In genomic region chr1:26731233-26731902, GRCh38 we compare ENCODE assay signal across 20 cellular contexts. TPM values are rescaled to one million over a fixed set of nuclear protein-coding genes. Genes with fewer than 3 reads are reported as not detected.
DNase-seq lines count a peak whose midpoint lies in the region; ATAC-seq, FAIRE-seq and TF ChIP-seq lines count a peak whose summit lies in the region.
"Had no signal": no experiment of that assay in that cellular context is flagged by ENCODE, and none has a peak within 500 bp of the region (broad histone marks: within the 10 kb centered on the region; RNA-seq: fewer than 3 reads in every experiment).

No MANE protein-coding gene starts in this region.

- H3K36me3 ChIP-seq in astrocyte (ENCODE audit: insufficient read depth, low read length), result peaks cover 45% of the 10 kb centered on the region
- peaks cover 17 to 65% (median 28%) of the 10 kb centered on the region in 3 experiments for H3K36me3 ChIP-seq in naive thymus-derived CD4-positive, alpha-beta T cell (ENCODE audit: control insufficient read depth in 2 of 3, insufficient read depth in 3 of 3, low read length in 3 of 3)

- intact Hi-C loops in CD14-positive monocyte (cut with micrococcal nuclease), result no loop called here
- intact Hi-C loops in naive thymus-derived CD4-positive, alpha-beta T cell (cut with micrococcal nuclease), result no loop called here

- no peaks in the 10 kb centered on the region for H3K23me2 ChIP-seq in H9 (ENCODE audit: insufficient read length, low read depth, low read length, poor library complexity, severe bottlenecking)

- H4K8ac ChIP-seq in H9 (replicated peaks; ENCODE audit: insufficient read length, low read depth, low read length), result no peak overlapping the region

- no peak overlapping the region for H3K18ac ChIP-seq in H9 (ENCODE audit: insufficient read length, low read depth, low read length)

- no peak for FAIRE-seq in astrocyte (lab: Jason Lieb, UNC)

- H3K27me3 Mint-ChIP-seq in CD14-positive monocyte (ENCODE audit: low read depth in 3 of 3) (no peaks in the 10 kb centered on the region), H9 (ENCODE audit: low read depth) (no peaks in the 10 kb centered on the region), astrocyte (ENCODE audit: low read depth, unreplicated experiment) (no peaks in the 10 kb centered on the region)
- H3K27me3 Mint-ChIP-seq in naive thymus-derived CD4-positive, alpha-beta T cell, result no peaks in the 10 kb centered on the region

- H2AK5ac ChIP-seq in H9 (ENCODE audit: insufficient read length, low read length), result no peak overlapping the region

- H2BK20ac ChIP-seq in H9 (ENCODE audit: low read depth, low read length, poor library complexity, severe bottlenecking), result no peak overlapping the region

- no peaks in the 10 kb centered on the region for H3K27me3 ChIP-seq in H9 (ENCODE audit: insufficient read depth, low read length)
- no peaks in the 10 kb centered on the region for H3K27me3 ChIP-seq in astrocyte (ENCODE audit: insufficient read depth, low read length)
- no peaks in the 10 kb centered on the region for H3K27me3 ChIP-seq in naive thymus-derived CD4-positive, alpha-beta T cell (ENCODE audit: control insufficient read depth in 2 of 2, insufficient read depth in 2 of 2, low read length in 2 of 2)
- H3K27me3 ChIP-seq: body of pancreas, foreskin keratinocyte, MG63, Peyer's patch had no signal

- H3K4me3 ChIP-seq in astrocyte (ENCODE audit: insufficient read depth, low read depth, low read length), result no peak overlapping the region
- H3K4me3 ChIP-seq in naive thymus-derived CD4-positive, alpha-beta T cell (ENCODE audit: low read length), result no peak overlapping the region
- H3K4me3 ChIP-seq: body of pancreas, MG63, Peyer's patch, psoas muscle had no signal

- H3K4ac ChIP-seq in H9 (ENCODE audit: low read depth, low read length), result no peak overlapping the region

- no peak overlapping the region for H3K14ac ChIP-seq in H9 (ENCODE audit: insufficient read depth, low read length)

- H3K4me2 ChIP-seq in H9 (ENCODE audit: insufficient read depth, insufficient read length, low read length) (no peak overlapping the region), astrocyte (ENCODE audit: low read length) (peak overlapping the region; percentile 32)

- H3K4me1 Mint-ChIP-seq in CD14-positive monocyte (peaks cover 44% of the 10 kb centered on the region), H9 (peaks cover 16 to 18% of the 10 kb centered on the region in 2 experiments), astrocyte (ENCODE audit: low read depth, unreplicated experiment) (peaks cover 61% of the 10 kb centered on the region)
- peaks cover 64 to 88% (median 83%) of the 10 kb centered on the region in 7 donors for H3K4me1 Mint-ChIP-seq in naive thymus-derived CD4-positive, alpha-beta T cell

- no peak overlapping the region for H3K4me3 Mint-ChIP-seq in CD14-positive monocyte
- H3K4me3 Mint-ChIP-seq in H9, result no peak overlapping the region
- H3K4me3 Mint-ChIP-seq in astrocyte (ENCODE audit: unreplicated experiment), result peak overlapping the region; percentile 25
- H3K4me3 Mint-ChIP-seq in naive thymus-derived CD4-positive, alpha-beta T cell, result peak overlapping the region in 3 of 10 donors; percentile 17 to 49 (median 28)
- H3K4me3 Mint-ChIP-seq: activated T-cell treated with anti-CD3 and anti-CD28 coated beads, Interleukin-2, amount 50 U/mL, for 4 hours had no signal

- H3K79me2 ChIP-seq in H9 (ENCODE audit: insufficient read depth, low read length), result peaks cover 18% of the 10 kb centered on the region; the same call in 1 of the 2 replicates
- peaks cover 89% of the 10 kb centered on the region for H3K79me2 ChIP-seq in astrocyte (ENCODE audit: insufficient read depth, low read length)

- H2BK5ac ChIP-seq in H9 (ENCODE audit: insufficient read length, low read length), result no peak overlapping the region

- H3K9me3 ChIP-seq in H9 (ENCODE audit: control insufficient read depth, low read depth, low read length) (no peaks in the 10 kb centered on the region), astrocyte (ENCODE audit: insufficient read depth, low read depth, low read length) (no peaks in the 10 kb centered on the region)
- no peaks in the 10 kb centered on the region for H3K9me3 ChIP-seq in naive thymus-derived CD4-positive, alpha-beta T cell (ENCODE audit: control insufficient read depth in 2 of 3, low read length in 3 of 3)
- H3K9me3 ChIP-seq: body of pancreas, MG63, Peyer's patch, psoas muscle had no signal

- no peak for ATAC-seq in naive thymus-derived CD4-positive, alpha-beta T cell
- ATAC-seq in HG03342 (IDR thresholded peaks at IDR 0.05; ENCODE audit: unreplicated experiment) (no peak), omental fat pad (ENCODE audit: low FRiP score) (no peak)
- ATAC-seq: body of pancreas, foreskin keratinocyte, psoas muscle had no signal

- no peak overlapping the region for H3K9ac ChIP-seq in H9 (ENCODE audit: extremely low read depth, insufficient read length, low read length)
- peak overlapping the region; percentile 10 for H3K9ac ChIP-seq in astrocyte (ENCODE audit: low read length)

- H3K27ac Mint-ChIP-seq in CD14-positive monocyte, result peak overlapping the region in 5 of 7 donors; percentile 4 to 88 (median 65)
- peak overlapping the region; percentile 11 to 71 (median 41); a peak in 4 of 7 replicates for H3K27ac Mint-ChIP-seq in H9
- peak overlapping the region; percentile 88 for H3K27ac Mint-ChIP-seq in astrocyte (ENCODE audit: unreplicated experiment)
- H3K27ac Mint-ChIP-seq in naive thymus-derived CD4-positive, alpha-beta T cell, result peak overlapping the region in 8 of 9 donors; percentile 12 to 91 (median 81)

- H3K79me1 ChIP-seq in H9 (ENCODE audit: insufficient read depth, low read depth, low read length, poor library complexity, severe bottlenecking), result no peaks in the 10 kb centered on the region

- H3K9me3 Mint-ChIP-seq in CD14-positive monocyte (no peaks in the 10 kb centered on the region), H9 (no peaks in the 10 kb centered on the region; a peak in 1 of 5 replicates), astrocyte (ENCODE audit: unreplicated experiment) (no peaks in the 10 kb centered on the region)
- peaks cover 0 to 2% (median 0%) of the 10 kb centered on the region in 11 donors for H3K9me3 Mint-ChIP-seq in naive thymus-derived CD4-positive, alpha-beta T cell
- H3K9me3 Mint-ChIP-seq: activated T-cell treated with anti-CD3 and anti-CD28 coated beads, Interleukin-2, amount 50 U/mL, for 4 hours had no signal

- no peak overlapping the region for H3T11ph ChIP-seq in H9 (ENCODE audit: low read length)

- no peak overlapping the region for H2BK120ac ChIP-seq in H9 (ENCODE audit: low read depth, low read length, poor library complexity, severe bottlenecking)

- no peak overlapping the region for H2BK12ac ChIP-seq in H9 (ENCODE audit: insufficient read length, low read depth, low read length)

- H3K56ac ChIP-seq in H9 (ENCODE audit: insufficient read length, low read depth, low read length), result no peak overlapping the region

- H3K4me1 ChIP-seq in H9 (ENCODE audit: insufficient read depth, low read length), result peaks cover 3% of the 10 kb centered on the region; the same call in 1 of the 2 replicates
- peaks cover 33% of the 10 kb centered on the region for H3K4me1 ChIP-seq in astrocyte (ENCODE audit: insufficient read depth, low read length)
- peaks cover 33 to 37% of the 10 kb centered on the region in 2 donors for H3K4me1 ChIP-seq in naive thymus-derived CD4-positive, alpha-beta T cell (ENCODE audit: control insufficient read depth in 2 of 2, insufficient read depth in 2 of 2, low read length in 2 of 2)

- no peak overlapping the region for H3K27ac ChIP-seq in H9 (ENCODE audit: insufficient read length, low read depth, low read length)
- peak overlapping the region; percentile 18 for H3K27ac ChIP-seq in astrocyte (ENCODE audit: low read depth, low read length)
- no peak overlapping the region for H3K27ac ChIP-seq in naive thymus-derived CD4-positive, alpha-beta T cell (ENCODE audit: low read depth, low read length)
- H3K27ac ChIP-seq: body of pancreas, foreskin keratinocyte, Peyer's patch, psoas muscle had no signal

- POLR2A ChIA-PET in naive thymus-derived CD4-positive, alpha-beta T cell (lab: Charles Lee), result interaction anchor here (5.6 kb wide), 1 partner anchor 33 kb away, joined by 31 read pairs; the partner anchor contains the start of gene ARID1A

- TF ChIP-seq CTCF in CD14-positive monocyte (IDR thresholded peaks at IDR 0.05), result no peak
- TF ChIP-seq CTCF in H9 (conservative IDR thresholded peaks at IDR 0.05), result no peak
- no peak for TF ChIP-seq CTCF in astrocyte (IDR thresholded peaks at IDR 0.05; ENCODE audit: insufficient read depth, low read depth, low read length)
- no peak for TF ChIP-seq CTCF in omental fat pad (IDR thresholded peaks at IDR 0.05)

- no peak overlapping the region for H2AFZ ChIP-seq in H9 (ENCODE audit: low read length)
- no peak overlapping the region for H2AFZ ChIP-seq in astrocyte (ENCODE audit: low read depth, low read length)

- H4K20me1 ChIP-seq in H9 (ENCODE audit: control insufficient read depth, insufficient read depth, insufficient read length) (no peaks in the 10 kb centered on the region), astrocyte (ENCODE audit: insufficient read depth, low read length) (peaks cover 93% of the 10 kb centered on the region)

- CTCF ChIA-PET in naive thymus-derived CD4-positive, alpha-beta T cell (lab: Charles Lee), result interaction anchor here (0.5 to 0.9 kb wide), 2 partner anchors 10 to 162 kb away, joined by 3 read pairs; no protein-coding TSS in a partner anchor

- H4K91ac ChIP-seq in H9 (ENCODE audit: insufficient read length, low read depth, low read length), result no peak overlapping the region

- DNase-seq in CD14-positive monocyte (ENCODE audit: low spot score) (no peak), H9 (no peak), astrocyte (ENCODE audit: low read depth) (no peak), omental fat pad (ENCODE audit: low spot score) (no peak), cerebellar cortex (ENCODE audit: low spot score) (no peak)
- no peak for DNase-seq in naive thymus-derived CD4-positive, alpha-beta T cell
- no peak for DNase-seq in stimulated activated CD4-positive, alpha-beta T cell treated with anti-CD3 and anti-CD28 coated beads, Interleukin-4, amount 100 ng/mL, for 1 hour
- DNase-seq: activated CD4-positive, CD25-positive, alpha-beta regulatory T cell treated with anti-CD3 and anti-CD28 coated beads, Interleukin-2, amount 50 U/mL, for 72 hours; activated T-cell treated with anti-CD3 and anti-CD28 coated beads, Interleukin-2, amount 50 U/mL, for 4 hours; body of pancreas; DMS79 treated with DMSO at 0.1 percent for 48 hours; foreskin keratinocyte; mesendoderm; MG63; NCI-H1930; NCI-H524; Peyer's patch; psoas muscle; SW 1271 had no signal

- no peak overlapping the region for H4K5ac ChIP-seq in H9 (ENCODE audit: insufficient read length, low read depth, low read length)

- WGBS in H9 (ENCODE audit: extremely low coverage, insufficient read length, low lambda C conversion rate), result no CpG with 5 or more reads among the region's 11 CpGs

- H3K36me3 Mint-ChIP-seq in CD14-positive monocyte (peaks cover 59 to 74% of the 10 kb centered on the region in 2 donors), H9 (ENCODE audit: insufficient read depth in 1 of 3, low read depth in 3 of 3) (peaks cover 44 to 68% (median 59%) of the 10 kb centered on the region in 3 experiments; a peak in 6 of 7 replicates), astrocyte (ENCODE audit: low read depth, unreplicated experiment) (peaks cover 31% of the 10 kb centered on the region)
- peaks cover 4 to 36% (median 27%) of the 10 kb centered on the region in 5 donors for H3K36me3 Mint-ChIP-seq in naive thymus-derived CD4-positive, alpha-beta T cell

- no peak overlapping the region for H2BK15ac ChIP-seq in H9 (ENCODE audit: low read depth, low read length)

- H3K23ac ChIP-seq in H9 (ENCODE audit: insufficient read length, low read depth, low read length), result no peak overlapping the region

RNA-seq across cellular contexts. Expression of gene ARID1A, which starts 35.6 kb away (rescaled TPM):
- 1 to 10 TPM; 6.6 to 9.5 TPM for polyA plus RNA-seq in CD14-positive monocyte
- total RNA-seq in H9 (2021) (133 and 147 TPM in 2 replicates), astrocyte (72.3 and 85.1 TPM in 2 replicates), omental fat pad (10 to 100 TPM; 25.8 to 48.4 (median 40.6) TPM)
- total RNA-seq in naive thymus-derived CD4-positive, alpha-beta T cell, result 100 to 1,000 TPM; 118 to 148 (median 131) TPM
- polyA plus RNA-seq in naive thymus-derived CD4-positive, alpha-beta T cell, result 10 to 100 TPM; 22.3 to 26.6 TPM

RNA-seq across cellular contexts. Expression of gene PIGV, which starts 56.4 kb away (rescaled TPM):
- polyA plus RNA-seq in CD14-positive monocyte, result 1 to 10 TPM; 8.3 to 9.5 TPM
- total RNA-seq in H9 (2021) (7.0 and 7.5 TPM in 2 replicates), astrocyte (7.9 and 10.6 TPM in 2 replicates), omental fat pad (10 to 100 TPM in 3 of 4 donors, 1 to 10 TPM in 1; 7.9 to 17.1 (median 16.5) TPM)
- 10 to 100 TPM in 4 of 5 experiments, 1 to 10 TPM in 1; 8.4 to 17.9 (median 16.7) TPM for total RNA-seq in naive thymus-derived CD4-positive, alpha-beta T cell
- polyA plus RNA-seq in naive thymus-derived CD4-positive, alpha-beta T cell, result 10 to 100 TPM in 1 of 2 donors, 1 to 10 TPM in 1; 7.0 to 11.3 TPM
